1 cellular context compared by ENCODE assay signal in genomic region chr20:44641305-44641704, GRCh38.
TF ChIP-seq lines count a peak whose summit lies in the region.

No MANE protein-coding gene starts in this region.

TF ChIP-seq in H1, 55 proteins besides CTCF, POLR2A, EP300 and RAD21:
- no peak for TF ChIP-seq CTBP2 (IDR thresholded peaks at IDR 0.05; ENCODE audit: borderline replicate concordance, insufficient read depth, insufficient read length, low read length)
